ENCODE assay signal across 28 cellular contexts in the genomic region with DNA sequence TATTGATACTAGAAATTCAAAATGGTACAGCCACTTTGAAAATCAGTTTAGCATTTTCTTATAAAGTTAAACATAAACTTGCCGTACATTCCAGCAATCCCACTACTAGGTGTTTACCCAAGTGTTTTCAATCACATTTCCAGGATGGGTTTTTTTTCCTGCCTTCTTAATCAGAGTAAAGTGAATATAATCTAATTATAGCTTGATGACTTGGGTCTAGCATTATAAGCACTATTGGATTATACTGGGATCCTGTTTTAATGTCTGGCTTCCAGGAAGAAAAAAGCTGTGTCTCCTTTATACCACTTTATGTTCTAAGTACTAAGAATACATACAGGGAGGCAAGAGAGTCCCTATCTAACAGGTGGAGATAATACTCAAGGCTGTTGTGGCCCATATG.
"Had no signal": no experiment of that assay in that cellular context is flagged by ENCODE, and none has a peak within 500 bp of the region (broad histone marks: within the 10 kb centered on the region; RNA-seq: fewer than 3 reads in every experiment).

No MANE protein-coding gene starts in this region.

- H2AFZ ChIP-seq: parathyroid adenoma had no signal

- H3K4me1 ChIP-seq: foreskin keratinocyte, lower lobe of right lung, parathyroid adenoma, right atrium auricular region, stomach had no signal

- H3K36me3 ChIP-seq: esophagus muscularis mucosa, gastroesophageal sphincter, heart right ventricle, lower lobe of right lung, neutrophil, right atrium auricular region, stomach, thyroid gland, vagina had no signal

- H3K27ac Mint-ChIP-seq: natural killer cell; progenitor cell of endocrine pancreas; stimulated activated effector memory CD8-positive, alpha-beta T cell treated with anti-CD3 and anti-CD28 coated beads, Interleukin-12 subunit alpha, Interleukin-12 subunit beta, amount 100 ng/mL, for 72 hours had no signal

- DNase-seq: dermis blood vessel endothelial cell; effector memory CD4-positive, alpha-beta T cell; foreskin keratinocyte; glutamatergic neuron; heart right ventricle; hippocampal formation; kidney glomerular epithelial cell; left ventricle myocardium superior; lower lobe of right lung; natural killer cell; stimulated activated CD4-positive, alpha-beta T cell treated with anti-CD3 and anti-CD28 coated beads, Interleukin-2, amount 100 ng/mL, for 24 hours; stimulated activated CD4-positive, alpha-beta T cell treated with anti-CD3 and anti-CD28 coated beads, Interleukin-4, amount 100 ng/mL, for 24 hours; stimulated activated naive CD4-positive, alpha-beta T cell treated with Interleukin-2 at 50 U/mL for 16 hours; stomach; thyroid gland; trophoblast cell had no signal

- ATAC-seq: foreskin keratinocyte; gastroesophageal sphincter; heart right ventricle; left ventricle myocardium superior; lower lobe of right lung; natural killer cell; sciatic nerve; stimulated activated effector memory CD8-positive, alpha-beta T cell treated with anti-CD3 and anti-CD28 coated beads, Interleukin-12 subunit alpha, Interleukin-12 subunit beta, amount 100 ng/mL, for 72 hours had no signal

- H3K4me3 Mint-ChIP-seq: natural killer cell; neural crest cell; stimulated activated effector memory CD8-positive, alpha-beta T cell treated with anti-CD3 and anti-CD28 coated beads, Interleukin-12 subunit alpha, Interleukin-12 subunit beta, amount 100 ng/mL, for 72 hours had no signal

- H3K27ac ChIP-seq: coronary artery, esophagus muscularis mucosa, foreskin keratinocyte, gastroesophageal sphincter, heart right ventricle, lower lobe of right lung, neutrophil, parathyroid adenoma, right atrium auricular region, stomach, thyroid gland, vagina had no signal

- H3K27me3 Mint-ChIP-seq: progenitor cell of endocrine pancreas had no signal

- H3K4me3 ChIP-seq: coronary artery, esophagus muscularis mucosa, gastroesophageal sphincter, heart right ventricle, lower lobe of right lung, right atrium auricular region, stomach, thyroid gland, vagina had no signal

- H3K79me2 ChIP-seq: parathyroid adenoma had no signal

- H3K4me1 Mint-ChIP-seq: natural killer cell; neural crest cell; stimulated activated effector memory CD8-positive, alpha-beta T cell treated with anti-CD3 and anti-CD28 coated beads, Interleukin-12 subunit alpha, Interleukin-12 subunit beta, amount 100 ng/mL, for 72 hours had no signal

- H3K9ac ChIP-seq: parathyroid adenoma had no signal

- H3K36me3 Mint-ChIP-seq: natural killer cell; stimulated activated effector memory CD8-positive, alpha-beta T cell treated with anti-CD3 and anti-CD28 coated beads, Interleukin-12 subunit alpha, Interleukin-12 subunit beta, amount 100 ng/mL, for 72 hours had no signal

- H3K9me3 Mint-ChIP-seq: natural killer cell; stimulated activated effector memory CD8-positive, alpha-beta T cell treated with anti-CD3 and anti-CD28 coated beads, Interleukin-12 subunit alpha, Interleukin-12 subunit beta, amount 100 ng/mL, for 72 hours had no signal

- FAIRE-seq: endothelial cell of umbilical vein had no signal

- H3K9me3 ChIP-seq: esophagus muscularis mucosa, gastroesophageal sphincter, heart right ventricle, lower lobe of right lung, neutrophil, right atrium auricular region, stomach, thyroid gland, vagina had no signal

- H3K27me3 ChIP-seq: esophagus muscularis mucosa, foreskin keratinocyte, gastroesophageal sphincter, neutrophil, right atrium auricular region, stomach, thyroid gland, vagina had no signal
